24 cellular contexts compared by ENCODE assay signal in the genomic region with DNA sequence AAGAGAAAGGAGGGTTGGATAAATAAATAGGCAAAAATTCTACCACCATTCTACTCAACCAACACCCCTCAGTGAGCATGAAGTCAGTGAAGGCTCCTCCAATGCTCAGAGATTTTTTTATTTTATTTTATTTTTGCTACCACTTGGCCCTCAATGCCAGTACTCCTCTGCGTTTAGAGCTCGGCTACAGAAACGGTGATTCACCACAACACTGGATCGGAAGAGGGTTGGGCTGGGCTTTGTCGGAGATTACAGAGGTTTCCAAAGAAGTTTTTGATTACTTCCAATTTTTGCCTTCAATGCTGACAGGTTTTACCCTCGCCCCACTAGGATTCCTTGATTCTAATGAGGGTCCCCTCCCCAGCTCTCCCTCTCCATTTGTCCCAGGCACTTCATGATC.
DNase-seq lines count a peak whose midpoint lies in the region; ATAC-seq, FAIRE-seq and TF ChIP-seq lines count a peak whose summit lies in the region.
"Had no signal": no experiment of that assay in that cellular context is flagged by ENCODE, and none has a peak within 500 bp of the region (broad histone marks: within the 10 kb centered on the region; RNA-seq: fewer than 3 reads in every experiment).

No MANE protein-coding gene starts in this region.

- no peak for TF ChIP-seq CTCF in HFFc6 (IDR thresholded peaks at IDR 0.05)
- TF ChIP-seq CTCF in RWPE2 (IDR thresholded peaks at IDR 0.05; ENCODE audit: poor library complexity, severe bottlenecking) = no peak
- TF ChIP-seq CTCF in fibroblast of pulmonary artery (IDR thresholded peaks at IDR 0.05; ENCODE audit: low read length, missing control alignments) = no peak

- 0 out of 2 replicates have a peak overlapping the region, but pooled peaks have one; percentile 4 for H3K27ac Mint-ChIP-seq in HFFc6
- H3K27ac Mint-ChIP-seq: CD4-positive, CD25-positive, alpha-beta regulatory T cell; GM23338 had no signal

- no peaks in the 10 kb centered on the region for H3K27me3 Mint-ChIP-seq in HFFc6 (ENCODE audit: insufficient read depth)
- H3K27me3 Mint-ChIP-seq: CD4-positive, CD25-positive, alpha-beta regulatory T cell had no signal

- H3K27me3 ChIP-seq in RWPE2 (ENCODE audit: insufficient read depth, poor library complexity, severe bottlenecking) = no peaks in the 10 kb centered on the region

- H3K4me1 ChIP-seq in RWPE2 (ENCODE audit: insufficient read depth, poor library complexity, severe bottlenecking) = peaks cover 26% of the 10 kb centered on the region
- H3K4me1 ChIP-seq: HAP-1 had no signal

- no peak overlapping the region for H3K4me3 Mint-ChIP-seq in HFFc6
- H3K4me3 Mint-ChIP-seq: CD4-positive, CD25-positive, alpha-beta regulatory T cell; GM23338 had no signal

- H3K36me3 Mint-ChIP-seq in HFFc6 (ENCODE audit: low read depth) = no peaks in the 10 kb centered on the region; the same call in 1 of the 2 replicates
- H3K36me3 Mint-ChIP-seq: CD4-positive, CD25-positive, alpha-beta regulatory T cell had no signal

- no peaks in the 10 kb centered on the region for H3K36me3 ChIP-seq in RWPE2 (ENCODE audit: low read depth)
- H3K36me3 ChIP-seq: HAP-1 had no signal

- no peaks in the 10 kb centered on the region for H3K9me3 Mint-ChIP-seq in HFFc6

- H3K27ac ChIP-seq in RWPE2 (ENCODE audit: poor library complexity, severe bottlenecking) = peak overlapping the region; percentile 63

- FAIRE-seq in urothelium cell line (lab: Jason Lieb, UNC) = no peak
- FAIRE-seq: GM12891 had no signal

- DNase-seq in HFFc6 (no peak), RWPE2 (ENCODE audit: low spot score) (no peak), fibroblast of pulmonary artery (ENCODE audit: low read depth) (peak; percentile 29), urothelium cell line (ENCODE audit: low spot score) (peak; percentile 17), SHP77 (lab: John Stamatoyannopoulos, UW) (no peak), ureter (ENCODE audit: low spot score) (no peak)
- no peak for DNase-seq in effector CD4-positive, alpha-beta T cell
- DNase-seq: CD4-positive, CD25-positive, alpha-beta regulatory T cell; DMS 273 treated with DMSO at 0.1 percent for 48 hours; DND-41; IMR-90; MM.1S; NCI-H1048; NCI-H1417 treated with DMSO at 0.1 percent for 48 hours; NCI-H187 treated with DMSO at 0.1 percent for 48 hours; NCI-H2107; NCI-H446 treated with DMSO at 0.1 percent for 48 hours; NCI-H526 treated with DMSO at 0.1 percent for 48 hours; OCI-M1; SHP77 treated with DMSO at 0.1 percent for 48 hours; SK-N-SH had no signal

- no peak overlapping the region for H3K4me3 ChIP-seq in RWPE2 (ENCODE audit: severe bottlenecking)
- no peak overlapping the region for H3K4me3 ChIP-seq in fibroblast of pulmonary artery (replicated peaks; ENCODE audit: low read depth, low read length)
- H3K4me3 ChIP-seq: GM23338, HAP-1 had no signal

- peaks cover 28% of the 10 kb centered on the region for H3K4me1 Mint-ChIP-seq in HFFc6 (ENCODE audit: low read depth)
- H3K4me1 Mint-ChIP-seq: CD4-positive, CD25-positive, alpha-beta regulatory T cell; GM23338 had no signal

- no peaks in the 10 kb centered on the region for H3K9me3 ChIP-seq in RWPE2 (ENCODE audit: severe bottlenecking)
- H3K9me3 ChIP-seq: HAP-1, SK-N-SH had no signal

- no peak for ATAC-seq in RWPE2 (ENCODE audit: low read depth)
- ATAC-seq: GM23338 had no signal

Comparison
In these comparisons a context has a peak if more than half of its experiments do, and no peak if none do; other contexts are left out.
1. DNase-seq: peak in fibroblast of pulmonary artery (single experiment) and urothelium cell line (single experiment); none in HFFc6 (single experiment), RWPE2 (single experiment), SHP77 (0 of 2), ureter (single experiment) and effector CD4-positive, alpha-beta T cell (single experiment).